Comparison of ENCODE assay signal across 9 cellular contexts in the genomic region with DNA sequence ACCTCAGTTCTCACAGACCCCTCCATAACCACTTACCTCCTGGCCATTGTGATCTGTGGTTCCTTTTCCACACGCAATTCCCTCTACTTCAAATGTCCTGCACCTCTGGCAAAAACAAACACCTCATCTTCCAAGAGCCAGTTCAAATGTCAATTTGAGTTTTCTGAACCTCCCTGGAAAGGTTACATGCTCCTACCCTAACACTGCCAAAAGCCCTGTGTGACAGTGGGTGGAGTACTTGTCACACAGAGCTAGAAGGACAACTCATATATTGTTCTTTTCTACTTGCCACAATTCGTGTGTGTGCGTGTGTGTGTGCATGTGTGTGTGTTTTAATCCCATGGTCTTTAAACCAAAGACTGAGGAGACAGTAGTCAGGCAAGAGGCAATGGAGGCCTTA.
"Had no signal": no experiment of that assay in that cellular context is flagged by ENCODE, and none has a peak within 500 bp of the region (broad histone marks: within the 10 kb centered on the region; RNA-seq: fewer than 3 reads in every experiment).

No MANE protein-coding gene starts in this region.

- H3K4me3 ChIP-seq: GM23248, HAP-1 had no signal

- H3K4me3 Mint-ChIP-seq: HFFc6, IgD-negative memory B cell had no signal

- H3K36me3 Mint-ChIP-seq: IgD-negative memory B cell had no signal

- H3K4me1 Mint-ChIP-seq: IgD-negative memory B cell had no signal

- ATAC-seq: HCT116, HepG2 had no signal

- FAIRE-seq: H54, HepG2 had no signal

- DNase-seq: GM23248, GOT3, HFFc6 had no signal

- H3K36me3 ChIP-seq: HAP-1 had no signal

- H3K27ac Mint-ChIP-seq: HFFc6, IgD-negative memory B cell had no signal

- H2AFZ ChIP-seq: GM23248 had no signal

- H3K9me3 ChIP-seq: HAP-1 had no signal

- H3K27ac ChIP-seq: GM23248, HL-60 had no signal

- H3K4me1 ChIP-seq: HAP-1 had no signal

- H3K9ac ChIP-seq: GM23248 had no signal
